Comparison of ENCODE assay signal across 1 cellular context in genomic region chr15:75738647-75739325, GRCh38.
TF ChIP-seq lines count a peak whose summit lies in the region.

No MANE protein-coding gene starts in this region.

TF ChIP-seq in GM12878, 131 proteins besides CTCF, POLR2A, EP300 and RAD21 (continued from another document):
- TF ChIP-seq ZBTB11 (CRISPR knock-in tag; IDR thresholded peaks at IDR 0.05) (no peak), HCFC1 (IDR thresholded peaks at IDR 0.05; ENCODE audit: low read length) (no peak), PAX5 (IDR thresholded peaks at IDR 0.05; ENCODE audit: borderline replicate concordance, low read depth, low read length) (no peak), SREBF1 (IDR thresholded peaks at IDR 0.05; ENCODE audit: low read length) (no peak), BRCA1 (IDR thresholded peaks at IDR 0.05; ENCODE audit: low read depth, low read length) (no peak), HDAC6 (IDR thresholded peaks at IDR 0.05; ENCODE audit: unreplicated experiment) (no peak), EZH2 (IDR thresholded peaks at IDR 0.05; ENCODE audit: borderline replicate concordance, control insufficient read depth, low read depth, low read length) (no peak), USF2 (IDR thresholded peaks at IDR 0.05; ENCODE audit: borderline replicate concordance, low read depth, low read length) (peak; percentile 59), ZNF687 (IDR thresholded peaks at IDR 0.05) (peak; percentile 32; the same call in 1 of the 2 replicates), RBBP5 (conservative IDR thresholded peaks at IDR 0.05) (no peak), CREB1 (IDR thresholded peaks at IDR 0.05; ENCODE audit: low read depth) (peak; percentile 81), RAD51 (IDR thresholded peaks at IDR 0.05) (peak; percentile 72)
